19 cellular contexts compared by ENCODE assay signal in the genomic region with DNA sequence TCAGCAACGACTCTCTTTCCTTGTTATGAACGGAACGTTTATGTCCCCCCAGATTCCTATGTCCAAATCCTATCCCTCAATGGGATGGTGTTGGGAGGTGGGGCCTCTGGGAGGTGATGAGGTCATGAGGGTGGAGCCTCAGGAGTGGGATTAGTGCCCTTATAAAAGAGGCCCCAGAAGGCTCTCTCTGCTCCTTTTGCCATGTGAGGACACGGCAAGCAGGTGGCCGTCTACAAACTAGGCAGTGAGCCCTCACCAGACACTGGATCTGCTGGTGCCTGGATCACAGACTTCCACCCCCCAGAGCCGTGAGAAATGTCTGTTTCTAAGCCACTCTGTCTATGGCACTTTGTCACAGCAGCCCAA.
"Had no signal": no experiment of that assay in that cellular context is flagged by ENCODE, and none has a peak within 500 bp of the region (broad histone marks: within the 10 kb centered on the region; RNA-seq: fewer than 3 reads in every experiment).

No MANE protein-coding gene starts in this region.

- H3K4me1 ChIP-seq: ascending aorta, breast epithelium, right lobe of liver, upper lobe of right lung had no signal

- ATAC-seq: activated naive CD8-positive, alpha-beta T cell treated with anti-CD3 and anti-CD28 coated beads, Interleukin-2, amount 50 U/mL, for 24 hours; effector memory CD8-positive, alpha-beta T cell; upper lobe of right lung had no signal

- H3K36me3 ChIP-seq: breast epithelium had no signal

- H3K27ac ChIP-seq: ascending aorta, breast epithelium, epithelial cell of prostate, right lobe of liver, upper lobe of right lung had no signal

- H3K27me3 ChIP-seq: ascending aorta, breast epithelium, right lobe of liver, upper lobe of right lung had no signal

- H3K4me3 Mint-ChIP-seq: activated CD4-positive, alpha-beta T cell treated with anti-CD3 and anti-CD28 coated beads, Interleukin-2, amount 10 ng/mL, durations not matched to agents 24 days and 14 days; activated naive CD8-positive, alpha-beta T cell treated with anti-CD3 and anti-CD28 coated beads, Interleukin-2, amount 50 U/mL, for 24 hours; activated T-helper 1 cell treated with anti-CD3 and anti-CD28 coated beads, Interleukin-12 subunit alpha, Interleukin-12 subunit beta, Interleukin-2, Interleukin-4 antibody, amounts not matched to agents 30 ng/mL and 10 ng/mL and 1 ng/mL, durations not matched to agents 14 hours and 24 hours and 36 hours; effector memory CD8-positive, alpha-beta T cell; nephron; stimulated activated naive CD8-positive, alpha-beta T cell treated with anti-CD3 and anti-CD28 coated beads, Interleukin-15, amount 100 ng/mL, for 72 hours; WTC11 had no signal

- DNase-seq: activated CD4-positive, alpha-beta T cell treated with anti-CD3 and anti-CD28 coated beads, Interleukin-2, amount 10 ng/mL, durations not matched to agents 24 days and 14 days; activated CD8-positive, alpha-beta memory T cell treated with anti-CD3 and anti-CD28 coated beads, Interleukin-2, amount 50 U/mL, for 48 hours; activated naive CD4-positive, alpha-beta T cell; activated naive CD8-positive, alpha-beta T cell treated with anti-CD3 and anti-CD28 coated beads, Interleukin-2, amount 50 U/mL, for 24 hours; dermis blood vessel endothelial cell; effector memory CD8-positive, alpha-beta T cell; foreskin melanocyte; islet precursor cell; right lobe of liver; stimulated activated CD4-positive, alpha-beta T cell treated with anti-CD3 and anti-CD28 coated beads, Interleukin-4, amount 100 ng/mL, for 4 hours; stimulated activated naive CD8-positive, alpha-beta T cell treated with anti-CD3 and anti-CD28 coated beads, Interleukin-15, amount 100 ng/mL, for 72 hours; upper lobe of right lung had no signal

- H3K9me3 ChIP-seq: ascending aorta, breast epithelium, right lobe of liver, upper lobe of right lung had no signal

- H3K4me3 ChIP-seq: ascending aorta, breast epithelium, right lobe of liver, smooth muscle cell, upper lobe of right lung had no signal

- H3K4me1 Mint-ChIP-seq: activated CD4-positive, alpha-beta T cell treated with anti-CD3 and anti-CD28 coated beads, Interleukin-2, amount 10 ng/mL, durations not matched to agents 24 days and 14 days; nephron had no signal

- H3K9me3 Mint-ChIP-seq: activated CD4-positive, alpha-beta T cell treated with anti-CD3 and anti-CD28 coated beads, Interleukin-2, amount 10 ng/mL, durations not matched to agents 24 days and 14 days; activated naive CD8-positive, alpha-beta T cell treated with anti-CD3 and anti-CD28 coated beads, Interleukin-2, amount 50 U/mL, for 24 hours; activated T-helper 1 cell treated with anti-CD3 and anti-CD28 coated beads, Interleukin-12 subunit alpha, Interleukin-12 subunit beta, Interleukin-2, Interleukin-4 antibody, amounts not matched to agents 30 ng/mL and 10 ng/mL and 1 ng/mL, durations not matched to agents 14 hours and 24 hours and 36 hours; effector memory CD8-positive, alpha-beta T cell; nephron; stimulated activated naive CD8-positive, alpha-beta T cell treated with anti-CD3 and anti-CD28 coated beads, Interleukin-15, amount 100 ng/mL, for 72 hours; WTC11 had no signal

- H3K27ac Mint-ChIP-seq: activated CD4-positive, alpha-beta T cell treated with anti-CD3 and anti-CD28 coated beads, Interleukin-2, amount 10 ng/mL, durations not matched to agents 24 days and 14 days; activated naive CD8-positive, alpha-beta T cell treated with anti-CD3 and anti-CD28 coated beads, Interleukin-2, amount 50 U/mL, for 24 hours; activated T-helper 1 cell treated with anti-CD3 and anti-CD28 coated beads, Interleukin-12 subunit alpha, Interleukin-12 subunit beta, Interleukin-2, Interleukin-4 antibody, amounts not matched to agents 30 ng/mL and 10 ng/mL and 1 ng/mL, durations not matched to agents 14 hours and 24 hours and 36 hours; nephron had no signal

- H3K27me3 Mint-ChIP-seq: activated CD4-positive, alpha-beta T cell treated with anti-CD3 and anti-CD28 coated beads, Interleukin-2, amount 10 ng/mL, durations not matched to agents 24 days and 14 days; activated naive CD8-positive, alpha-beta T cell treated with anti-CD3 and anti-CD28 coated beads, Interleukin-2, amount 50 U/mL, for 24 hours; effector memory CD8-positive, alpha-beta T cell; stimulated activated naive CD8-positive, alpha-beta T cell treated with anti-CD3 and anti-CD28 coated beads, Interleukin-15, amount 100 ng/mL, for 72 hours had no signal
